ENCODE assay signal across 2 cellular contexts in genomic region chr3:129777806-129778205, GRCh38.
TF ChIP-seq lines count a peak whose summit lies in the region.

No MANE protein-coding gene starts in this region.

TF ChIP-seq in A549, 52 proteins besides CTCF, POLR2A, EP300 and RAD21 (continued from another document):
- TF ChIP-seq JUN (IDR thresholded peaks at IDR 0.05) (no peak), CBX8 (IDR thresholded peaks at IDR 0.05) (no peak), CHD2 (IDR thresholded peaks at IDR 0.05; ENCODE audit: low read length, partially characterized antibody) (no peak), KDM5A (IDR thresholded peaks at IDR 0.05) (no peak), ZSCAN20 (CRISPR knock-in tag; IDR thresholded peaks at IDR 0.05) (no peak), POLR2AphosphoS2 (conservative IDR thresholded peaks at IDR 0.05; ENCODE audit: low read length) (no peak), SMC3 (IDR thresholded peaks at IDR 0.05) (no peak), CEBPB (IDR thresholded peaks at IDR 0.05) (no peak)
- TF ChIP-seq, protein P1, sequence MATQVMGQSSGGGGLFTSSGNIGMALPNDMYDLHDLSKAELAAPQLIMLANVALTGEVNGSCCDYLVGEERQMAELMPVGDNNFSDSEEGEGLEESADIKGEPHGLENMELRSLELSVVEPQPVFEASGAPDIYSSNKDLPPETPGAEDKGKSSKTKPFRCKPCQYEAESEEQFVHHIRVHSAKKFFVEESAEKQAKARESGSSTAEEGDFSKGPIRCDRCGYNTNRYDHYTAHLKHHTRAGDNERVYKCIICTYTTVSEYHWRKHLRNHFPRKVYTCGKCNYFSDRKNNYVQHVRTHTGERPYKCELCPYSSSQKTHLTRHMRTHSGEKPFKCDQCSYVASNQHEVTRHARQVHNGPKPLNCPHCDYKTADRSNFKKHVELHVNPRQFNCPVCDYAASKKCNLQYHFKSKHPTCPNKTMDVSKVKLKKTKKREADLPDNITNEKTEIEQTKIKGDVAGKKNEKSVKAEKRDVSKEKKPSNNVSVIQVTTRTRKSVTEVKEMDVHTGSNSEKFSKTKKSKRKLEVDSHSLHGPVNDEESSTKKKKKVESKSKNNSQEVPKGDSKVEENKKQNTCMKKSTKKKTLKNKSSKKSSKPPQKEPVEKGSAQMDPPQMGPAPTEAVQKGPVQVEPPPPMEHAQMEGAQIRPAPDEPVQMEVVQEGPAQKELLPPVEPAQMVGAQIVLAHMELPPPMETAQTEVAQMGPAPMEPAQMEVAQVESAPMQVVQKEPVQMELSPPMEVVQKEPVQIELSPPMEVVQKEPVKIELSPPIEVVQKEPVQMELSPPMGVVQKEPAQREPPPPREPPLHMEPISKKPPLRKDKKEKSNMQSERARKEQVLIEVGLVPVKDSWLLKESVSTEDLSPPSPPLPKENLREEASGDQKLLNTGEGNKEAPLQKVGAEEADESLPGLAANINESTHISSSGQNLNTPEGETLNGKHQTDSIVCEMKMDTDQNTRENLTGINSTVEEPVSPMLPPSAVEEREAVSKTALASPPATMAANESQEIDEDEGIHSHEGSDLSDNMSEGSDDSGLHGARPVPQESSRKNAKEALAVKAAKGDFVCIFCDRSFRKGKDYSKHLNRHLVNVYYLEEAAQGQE (IDR thresholded peaks at IDR 0.05), result no peak

TF ChIP-seq in IMR-90, 13 proteins besides CTCF, POLR2A, EP300 and RAD21 (continued from another document):
- TF ChIP-seq ELK1 (IDR thresholded peaks at IDR 0.05; ENCODE audit: borderline replicate concordance, low read depth, low read length) (no peak), CEBPB (IDR thresholded peaks at IDR 0.05; ENCODE audit: low read depth, low read length) (no peak), RFX5 (IDR thresholded peaks at IDR 0.05; ENCODE audit: low read depth, low read length) (no peak), SMC3 (IDR thresholded peaks at IDR 0.05; ENCODE audit: low read depth, low read length) (no peak)
